29 cellular contexts compared by ENCODE assay signal in genomic region chr16:53430363-53430762, GRCh38.
"Had no signal": no experiment of that assay in that cellular context is flagged by ENCODE, and none has a peak within 500 bp of the region (broad histone marks: within the 10 kb centered on the region; RNA-seq: fewer than 3 reads in every experiment).

No MANE protein-coding gene starts in this region.

- H3K4me3 Mint-ChIP-seq: dendritic cell treated with granulocyte-macrophage colony-stimulating factor and Interleukin-4, amounts not matched to agents 40 ng/mL and 50 ng/mL, for 4 days; endodermal cell; memory B cell; natural killer cell treated with Interleukin-12 subunit alpha and Interleukin-12 subunit beta and Interleukin-15 and Interleukin-18, amount 100 ng/mL, for 72 hours; stimulated activated memory B cell treated with anti-CD40 and anti-IgM and Interleukin-4, amounts not matched to agents 10 μg/mL and 1 μg/mL and 100 μg/mL, for 72 hours had no signal

- H3K36me3 ChIP-seq: colonic mucosa, gastrocnemius medialis, lower lobe of right lung, neutrophil, pancreas, prostate gland, right atrium auricular region, sigmoid colon, tibial artery, upper lobe of right lung, uterus had no signal

- H3K36me3 Mint-ChIP-seq: memory B cell; natural killer cell treated with Interleukin-12 subunit alpha and Interleukin-12 subunit beta and Interleukin-15 and Interleukin-18, amount 100 ng/mL, for 72 hours; stimulated activated memory B cell treated with anti-CD40 and anti-IgM and Interleukin-4, amounts not matched to agents 10 μg/mL and 1 μg/mL and 100 μg/mL, for 72 hours had no signal

- H3K4me1 Mint-ChIP-seq: endodermal cell, memory B cell had no signal

- DNase-seq: colonic mucosa; effector CD8-positive, alpha-beta T cell; endodermal cell; foreskin fibroblast; gastrocnemius medialis; head of caudate nucleus; left ventricle myocardium superior; lower lobe of right lung; mucosa of descending colon; naive B cell; pancreas; sigmoid colon; stimulated activated CD4-positive, alpha-beta T cell treated with anti-CD3 and anti-CD28 coated beads, Interleukin-2, amount 100 ng/mL, for 24 hours; stimulated activated CD4-positive, alpha-beta T cell treated with anti-CD3 and anti-CD28 coated beads, Interleukin-4, amount 100 ng/mL, for 24 hours; stimulated activated naive CD8-positive, alpha-beta T cell treated with anti-CD3 and anti-CD28 coated beads, Interleukin-15, Interleukin-2, amounts not matched to agents 100 U/mL and 50 U/mL, for 24 hours; substantia nigra; testis; tibial artery; upper lobe of right lung; uterus had no signal

- H3K27me3 ChIP-seq: colonic mucosa, gastrocnemius medialis, neutrophil, pancreas, right atrium auricular region, sigmoid colon, testis, tibial artery, upper lobe of right lung, uterus had no signal

- H3K27me3 Mint-ChIP-seq: natural killer cell treated with Interleukin-12 subunit alpha and Interleukin-12 subunit beta and Interleukin-15 and Interleukin-18, amount 100 ng/mL, for 72 hours; stimulated activated memory B cell treated with anti-CD40 and anti-IgM and Interleukin-4, amounts not matched to agents 10 μg/mL and 1 μg/mL and 100 μg/mL, for 72 hours had no signal

- H3K27ac ChIP-seq: colonic mucosa, epithelial cell of prostate, gastrocnemius medialis, lower lobe of right lung, pancreas, prostate gland, right atrium auricular region, sigmoid colon, testis, tibial artery, upper lobe of right lung, uterus had no signal

- H3K4me1 ChIP-seq: colonic mucosa, lower lobe of right lung, prostate gland, testis, uterus had no signal

- ATAC-seq: esophagus mucosa; gastrocnemius medialis; left ventricle myocardium superior; lower lobe of right lung; mucosa of descending colon; natural killer cell treated with Interleukin-12 subunit alpha and Interleukin-12 subunit beta and Interleukin-15 and Interleukin-18, amount 100 ng/mL, for 72 hours; pancreas; stimulated activated memory B cell treated with anti-CD40 and anti-IgM and Interleukin-4, amounts not matched to agents 10 μg/mL and 1 μg/mL and 100 μg/mL, for 72 hours; stimulated activated naive CD8-positive, alpha-beta T cell treated with anti-CD3 and anti-CD28 coated beads, Interleukin-15, Interleukin-2, amounts not matched to agents 100 U/mL and 50 U/mL, for 24 hours; upper lobe of right lung had no signal

- H3K9me3 ChIP-seq: colonic mucosa, gastrocnemius medialis, lower lobe of right lung, mucosa of descending colon, neutrophil, pancreas, prostate gland, right atrium auricular region, sigmoid colon, testis, tibial artery, upper lobe of right lung, uterus had no signal

- H3K27ac Mint-ChIP-seq: dendritic cell treated with granulocyte-macrophage colony-stimulating factor and Interleukin-4, amounts not matched to agents 40 ng/mL and 50 ng/mL, for 4 days; endodermal cell; memory B cell; naive B cell; stimulated activated memory B cell treated with anti-CD40 and anti-IgM and Interleukin-4, amounts not matched to agents 10 μg/mL and 1 μg/mL and 100 μg/mL, for 72 hours had no signal

- H3K9me3 Mint-ChIP-seq: memory B cell; natural killer cell treated with Interleukin-12 subunit alpha and Interleukin-12 subunit beta and Interleukin-15 and Interleukin-18, amount 100 ng/mL, for 72 hours; stimulated activated memory B cell treated with anti-CD40 and anti-IgM and Interleukin-4, amounts not matched to agents 10 μg/mL and 1 μg/mL and 100 μg/mL, for 72 hours had no signal

- H3K4me3 ChIP-seq: colonic mucosa, gastrocnemius medialis, lower lobe of right lung, mucosa of descending colon, pancreas, prostate gland, right atrium auricular region, sigmoid colon, testis, tibial artery, upper lobe of right lung, uterus had no signal
